Comparison of ENCODE assay signal across 8 cellular contexts in genomic region chr11:16739326-16739875, GRCh38. TPM values are rescaled to one million over a fixed set of nuclear protein-coding genes. Genes with fewer than 3 reads are reported as not detected.
A peak's percentile ranks its signal among the peaks of the same experiment; 100 is the strongest.
DNase-seq lines count a peak whose midpoint lies in the region; ATAC-seq and TF ChIP-seq lines count a peak whose summit lies in the region.

No MANE protein-coding gene starts in this region.

- peaks cover 3% of the 10 kb centered on the region for H3K36me3 ChIP-seq in brain microvascular endothelial cell (replicated peaks)

- WGBS in lower leg skin, 2 donors, result 6 to 8% methylated on average over 20 of the region's 20 CpGs

- H3K4me3 ChIP-seq in brain microvascular endothelial cell (ENCODE audit: low read depth, low read length), result peak overlapping the region; percentile 86
- peak overlapping the region; percentile 54 for H3K4me3 ChIP-seq in lower leg skin (ENCODE audit: low read depth, poor library complexity, severe bottlenecking)

- no peak for TF ChIP-seq POLR2A in lower leg skin (IDR thresholded peaks at IDR 0.05)

- DNase-seq in AG08396 (ENCODE audit: low spot score) (peak; percentile 12), KG1 (lab: John Stamatoyannopoulos, UW) (peak; percentile 20), brain microvascular endothelial cell (peak; percentile 19), lower leg skin (ENCODE audit: low spot score in 2 of 2) (no peak)
- DNase-seq in activated T-cell treated with anti-CD3 and anti-CD28 coated beads, Interleukin-2, amount 50 U/mL, for 48 hours, result no peak

- intact Hi-C loops in lower leg skin (cut with DNase I; ENCODE audit: low total_unique reads), result no loop called here

- H3K27ac ChIP-seq in brain microvascular endothelial cell, result peak overlapping the region; percentile 100

- no peak for ATAC-seq in HG03521 (IDR thresholded peaks at IDR 0.05; ENCODE audit: unreplicated experiment)
- no peak for ATAC-seq in HG02840 (IDR thresholded peaks at IDR 0.05; ENCODE audit: low FRiP score, unreplicated experiment)
- ATAC-seq in HG02973 (IDR thresholded peaks at IDR 0.05; ENCODE audit: unreplicated experiment), result no peak

- H3K27me3 ChIP-seq in brain microvascular endothelial cell (replicated peaks), result no peaks in the 10 kb centered on the region

- in situ Hi-C loops in brain microvascular endothelial cell (cut with HindIII; ENCODE audit: low pct_ligation_motif_present, low sequenced_read_pairs), result no loop called here

- TF ChIP-seq CTCF in brain microvascular endothelial cell (IDR thresholded peaks at IDR 0.05; ENCODE audit: low read depth, low read length, missing control alignments), result no peak
- no peak for TF ChIP-seq CTCF in lower leg skin (IDR thresholded peaks at IDR 0.05)

RNA-seq across cellular contexts. Expression of gene C11orf58, which starts 1.0 kb away (rescaled TPM):
- 100 to 1,000 TPM; 109 to 168 (median 154) TPM for total RNA-seq in lower leg skin

Comparison
In these comparisons a context has a peak if more than half of its experiments do, and no peak if none do; other contexts are left out.
1. DNase-seq: peak in AG08396 (single experiment), KG1 (single experiment) and brain microvascular endothelial cell (single experiment); none in lower leg skin (0 of 2) and activated T-cell treated with anti-CD3 and anti-CD28 coated beads, Interleukin-2, amount 50 U/mL, for 48 hours (0 of 2).